9 cellular contexts compared by ENCODE assay signal in the genomic region with DNA sequence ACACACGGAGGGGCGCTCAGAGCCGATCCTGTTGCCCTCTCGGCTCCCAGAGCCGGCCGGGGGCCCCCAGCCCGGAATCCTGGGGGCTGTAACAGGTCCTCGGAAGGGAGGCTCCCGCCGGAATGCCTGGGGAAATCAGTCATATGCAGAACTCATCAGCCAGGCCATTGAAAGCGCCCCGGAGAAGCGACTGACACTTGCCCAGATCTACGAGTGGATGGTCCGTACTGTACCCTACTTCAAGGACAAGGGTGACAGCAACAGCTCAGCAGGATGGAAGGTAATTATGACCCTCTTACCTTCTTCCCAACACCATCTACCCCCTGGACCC. TPM values are rescaled to one million over a fixed set of nuclear protein-coding genes. Genes with fewer than 3 reads are reported as not detected.
DNase-seq lines count a peak whose midpoint lies in the region; ATAC-seq and TF ChIP-seq lines count a peak whose summit lies in the region.
"Had no signal": no experiment of that assay in that cellular context is flagged by ENCODE, and none has a peak within 500 bp of the region (broad histone marks: within the 10 kb centered on the region; RNA-seq: fewer than 3 reads in every experiment).

No MANE protein-coding gene starts in this region.

- ATAC-seq in natural killer cell (no peak), GM19452 (IDR thresholded peaks at IDR 0.05; ENCODE audit: unreplicated experiment) (no peak), HG02588 (IDR thresholded peaks at IDR 0.05; ENCODE audit: unreplicated experiment) (no peak), HG03342 (IDR thresholded peaks at IDR 0.05; ENCODE audit: unreplicated experiment) (no peak)

- H3K27me3 Mint-ChIP-seq in natural killer cell (ENCODE audit: low read depth in 2 of 2), result peaks cover 0 to 25% of the 10 kb centered on the region in 2 donors

- TF ChIP-seq CTCF in AG10803 (conservative IDR thresholded peaks at IDR 0.05; ENCODE audit: low read length) (no peak), LNCaP clone FGC (IDR thresholded peaks at IDR 0.05; ENCODE audit: control insufficient read depth, extremely low read depth, insufficient read depth) (no peak), natural killer cell (IDR thresholded peaks at IDR 0.05) (no peak)

- H3K27me3 ChIP-seq in ectodermal cell (ENCODE audit: control insufficient read depth, insufficient read depth, low read length, poor library complexity, severe bottlenecking), result peaks cover 48% of the 10 kb centered on the region

- intact Hi-C loops in natural killer cell (cut with micrococcal nuclease), result loop anchor here (1.0 to 5.0 kb wide), 3 partner anchors 14 to 81 kb away; a partner anchor contains a TSS

- peaks cover 12% of the 10 kb centered on the region for H3K4me1 ChIP-seq in ectodermal cell (ENCODE audit: control insufficient read depth, insufficient read depth, low read length)

- no peak for DNase-seq in AG10803 (ENCODE audit: low read depth)
- no peak for DNase-seq in LNCaP clone FGC (ENCODE audit: low read depth)
- no peak for DNase-seq in natural killer cell
- DNase-seq in NK-92 (lab: John Stamatoyannopoulos, UW; ENCODE audit: unreplicated experiment), result no peak
- DNase-seq: SHP77 had no signal

- H3K27ac ChIP-seq in ectodermal cell (ENCODE audit: insufficient read depth, low read depth, low read length, poor library complexity, severe bottlenecking), result no peak overlapping the region

- H3K9me3 Mint-ChIP-seq in natural killer cell, result no peaks in the 10 kb centered on the region

- no peaks in the 10 kb centered on the region for H3K36me3 Mint-ChIP-seq in natural killer cell

- H3K4me3 Mint-ChIP-seq in natural killer cell, result peak overlapping the region; percentile 96

- peak overlapping the region; percentile 90 to 96 for H3K27ac Mint-ChIP-seq in natural killer cell

- peak overlapping the region; percentile 73 for H3K4me3 ChIP-seq in AG10803 (ENCODE audit: low read length)
- peak overlapping the region; percentile 60 for H3K4me3 ChIP-seq in LNCaP clone FGC (ENCODE audit: low read depth, low read length)
- peak overlapping the region; percentile 46 for H3K4me3 ChIP-seq in ectodermal cell (ENCODE audit: insufficient read depth, low read depth, low read length)

- H3K36me3 ChIP-seq in ectodermal cell (ENCODE audit: control insufficient read depth, insufficient read depth, low read length), result no peaks in the 10 kb centered on the region

- H3K4me1 Mint-ChIP-seq in natural killer cell, result peaks cover 33 to 38% of the 10 kb centered on the region in 2 donors

- WGBS in ectodermal cell, 2 experiments, result 1% methylated on average over 15 of the region's 15 CpGs

- no peaks in the 10 kb centered on the region for H3K9me3 ChIP-seq in ectodermal cell (ENCODE audit: control insufficient read depth, low read length)

RNA-seq across cellular contexts. Expression of a gene that starts 1.0 kb away (rescaled TPM):
- 8.9 TPM for polyA plus RNA-seq in ectodermal cell (2013, experiment 1 of 4)
- 9.2 TPM for polyA plus RNA-seq in ectodermal cell (2013, experiment 2 of 4)
- polyA plus RNA-seq in ectodermal cell (2013, experiment 3 of 4), result 7.5 TPM
- polyA plus RNA-seq in ectodermal cell (2013, experiment 4 of 4), result 8.1 TPM
- 10 to 100 TPM; 47.3 to 57.2 (median 51.2) TPM for total RNA-seq in natural killer cell

RNA-seq across cellular contexts. Expression of a gene that starts 9.9 kb away (rescaled TPM):
- polyA plus RNA-seq in ectodermal cell (2013, experiment 1 of 4), result not detected
- polyA plus RNA-seq in ectodermal cell (2013, experiment 2 of 4), result not detected
- polyA plus RNA-seq in ectodermal cell (2013, experiment 3 of 4), result not detected
- not detected for polyA plus RNA-seq in ectodermal cell (2013, experiment 4 of 4)
- 100 to 1,000 TPM in 1 of 3 donors, 10 to 100 TPM in 2; 55.8 to 117 (median 92.8) TPM for total RNA-seq in natural killer cell

RNA-seq across cellular contexts. Expression of a gene that starts 14.7 kb away (rescaled TPM):
- polyA plus RNA-seq in ectodermal cell (2013, experiment 1 of 4), result not detected
- not detected for polyA plus RNA-seq in ectodermal cell (2013, experiment 2 of 4)
- not detected for polyA plus RNA-seq in ectodermal cell (2013, experiment 3 of 4)
- polyA plus RNA-seq in ectodermal cell (2013, experiment 4 of 4), result not detected
- total RNA-seq in natural killer cell, result 100 to 1,000 TPM; 506 to 577 (median 550) TPM

RNA-seq across cellular contexts. Expression of a gene that starts 21.7 kb away (rescaled TPM):
- polyA plus RNA-seq in ectodermal cell (2013, experiment 1 of 4), result 41.2 TPM
- 49.3 TPM for polyA plus RNA-seq in ectodermal cell (2013, experiment 2 of 4)
- 34.4 TPM for polyA plus RNA-seq in ectodermal cell (2013, experiment 3 of 4)
- 43.7 TPM for polyA plus RNA-seq in ectodermal cell (2013, experiment 4 of 4)
- total RNA-seq in natural killer cell, result 100 to 1,000 TPM; 111 to 156 (median 115) TPM

RNA-seq across cellular contexts. Expression of a gene that starts 28.5 kb away (rescaled TPM):
- 82.2 TPM for polyA plus RNA-seq in ectodermal cell (2013, experiment 1 of 4)
- polyA plus RNA-seq in ectodermal cell (2013, experiment 2 of 4), result 78.4 TPM
- 53.2 TPM for polyA plus RNA-seq in ectodermal cell (2013, experiment 3 of 4)
- 59.1 TPM for polyA plus RNA-seq in ectodermal cell (2013, experiment 4 of 4)
- 10 to 100 TPM; 36.0 to 40.1 (median 38.6) TPM for total RNA-seq in natural killer cell
